In the genomic region with DNA sequence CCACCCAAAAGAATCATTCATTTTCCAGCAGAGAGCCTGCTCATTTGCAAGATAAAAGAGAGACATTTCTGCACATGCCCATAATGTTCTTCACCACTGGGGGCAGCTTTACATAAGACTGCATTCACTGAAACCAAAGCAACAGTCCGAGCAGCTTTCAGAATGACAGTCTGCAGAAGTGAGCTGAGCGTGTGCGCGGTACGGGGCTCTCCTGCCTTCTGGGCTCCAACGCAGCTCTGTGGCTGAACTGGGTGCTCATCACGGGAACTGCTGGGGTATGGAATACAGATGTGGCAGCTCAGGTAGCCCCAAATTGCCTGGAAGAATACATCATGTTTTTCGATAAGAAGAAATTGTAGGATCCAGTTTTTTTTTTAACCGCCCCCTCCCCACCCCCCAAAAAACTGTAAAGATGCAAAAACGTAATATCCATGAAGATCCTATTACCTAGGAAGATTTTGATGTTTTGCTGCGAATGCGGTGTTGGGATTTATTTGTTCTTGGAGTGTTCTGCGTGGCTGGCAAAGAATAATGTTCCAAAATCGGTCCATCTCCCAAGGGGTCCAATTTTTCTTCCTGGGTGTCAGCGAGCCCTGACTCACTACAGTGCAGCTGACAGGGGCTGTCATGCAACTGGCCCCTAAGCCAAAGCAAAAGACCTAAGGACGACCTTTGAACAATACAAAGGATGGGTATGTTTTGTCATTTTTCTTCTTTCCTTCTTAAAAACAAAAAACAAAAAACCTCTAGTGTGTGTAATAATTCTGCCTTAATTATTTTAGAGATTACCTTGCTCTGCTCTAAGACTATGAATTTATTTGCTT, we compare ENCODE assay signal across 8 cellular contexts. TPM values are rescaled to one million over a fixed set of nuclear protein-coding genes. Genes with fewer than 3 reads are reported as not detected.
DNase-seq lines count a peak whose midpoint lies in the region; ATAC-seq and TF ChIP-seq lines count a peak whose summit lies in the region.

LRRTM3 (plus strand) TSS at position 141 of the 824 bp plus-strand sequence.

- peaks cover 42% of the 10 kb centered on the region for H3K27me3 Mint-ChIP-seq in neural crest cell (ENCODE audit: low read depth)

- peak; percentile 100 for ATAC-seq in GM18498 (IDR thresholded peaks at IDR 0.05; ENCODE audit: unreplicated experiment)
- peak; percentile 100 for ATAC-seq in HG02798 (IDR thresholded peaks at IDR 0.05; ENCODE audit: poor library complexity, unreplicated experiment)

- peak within 1 kb of the TSS; percentile 17; the same call in 1 of the 2 replicates for H3K4me3 ChIP-seq in BE2C (ENCODE audit: low read depth, low read length)

- H3K4me1 ChIP-seq in BE2C = no peaks in the 10 kb centered on the region

- H3K4me1 Mint-ChIP-seq in neural crest cell = peaks cover 48% of the 10 kb centered on the region

- no peak within 1 kb of the TSS for H3K27ac Mint-ChIP-seq in neural crest cell (ENCODE audit: unreplicated experiment)

- H3K4me3 Mint-ChIP-seq in neural crest cell = peak within 1 kb of the TSS; percentile 90

- DNase-seq in BE2C (peak; percentile 72), NCI-H1048 (lab: John Stamatoyannopoulos, UW) (peak; percentile 37), fibroblast of the conjunctiva (ENCODE audit: low read depth) (peak; percentile 53), neural crest cell (ENCODE audit: low read depth, low spot score) (peak; percentile 42)
- DNase-seq in effector CD4-positive, alpha-beta T cell = no peak

- no peaks in the 10 kb centered on the region for H3K9me3 Mint-ChIP-seq in neural crest cell

- H3K36me3 Mint-ChIP-seq in neural crest cell (ENCODE audit: low read depth) = no peaks in the 10 kb centered on the region

- TF ChIP-seq CTCF in BE2C (IDR thresholded peaks at IDR 0.05; ENCODE audit: low read depth, low read length) (peak; percentile 76), VCaP (conservative IDR thresholded peaks at IDR 0.05) (peak; percentile 81), neural crest cell (conservative IDR thresholded peaks at IDR 0.05) (peak; percentile 77)

- peaks cover 43% of the 10 kb centered on the region for H3K27me3 ChIP-seq in BE2C

- H3K36me3 ChIP-seq in BE2C = no peaks in the 10 kb centered on the region

- no peak within 1 kb of the TSS for H3K27ac ChIP-seq in VCaP

- H3K9me3 ChIP-seq in BE2C = no peaks in the 10 kb centered on the region

RNA-seq across cellular contexts. Expression of gene LRRTM3, which starts in this region (rescaled TPM):
- not detected for polyA plus RNA-seq in BE2C (2012; ENCODE audit: insufficient read depth, insufficient read length, low read depth)
- total RNA-seq in neural crest cell = 2.3 and 2.8 TPM in 2 replicates
